Comparison of ENCODE assay signal across 1 cellular context in the genomic region with DNA sequence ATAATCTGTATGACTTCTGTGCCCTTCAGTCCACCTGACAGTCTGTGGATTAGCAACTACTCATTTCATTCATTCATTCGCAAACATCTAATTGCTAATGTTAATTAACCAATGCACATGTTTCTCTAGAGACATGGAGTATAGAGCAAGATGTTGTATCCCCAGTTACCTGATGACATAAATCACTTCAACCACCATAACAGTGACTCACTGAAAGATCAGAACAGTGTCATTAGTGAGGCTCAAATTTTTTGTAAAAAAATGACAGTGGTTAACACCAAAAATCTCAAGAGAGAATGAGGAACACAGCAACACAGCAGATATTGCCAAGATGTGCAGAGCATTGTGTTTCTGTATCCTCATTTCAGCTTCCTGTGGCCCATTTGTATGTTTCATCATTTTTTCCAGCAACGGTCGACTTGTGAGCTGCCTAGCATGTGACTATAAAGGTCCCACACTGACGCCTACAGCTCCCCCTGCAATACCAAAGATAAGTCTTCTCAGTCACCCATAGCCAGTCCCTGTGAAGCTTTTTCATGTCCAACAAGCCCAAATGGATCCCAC.
TF ChIP-seq lines count a peak whose summit lies in the region.

No MANE protein-coding gene starts in this region.

TF ChIP-seq in GM12878, 131 proteins besides CTCF, POLR2A, EP300 and RAD21 (continued from another document):
- TF ChIP-seq, protein P1, sequence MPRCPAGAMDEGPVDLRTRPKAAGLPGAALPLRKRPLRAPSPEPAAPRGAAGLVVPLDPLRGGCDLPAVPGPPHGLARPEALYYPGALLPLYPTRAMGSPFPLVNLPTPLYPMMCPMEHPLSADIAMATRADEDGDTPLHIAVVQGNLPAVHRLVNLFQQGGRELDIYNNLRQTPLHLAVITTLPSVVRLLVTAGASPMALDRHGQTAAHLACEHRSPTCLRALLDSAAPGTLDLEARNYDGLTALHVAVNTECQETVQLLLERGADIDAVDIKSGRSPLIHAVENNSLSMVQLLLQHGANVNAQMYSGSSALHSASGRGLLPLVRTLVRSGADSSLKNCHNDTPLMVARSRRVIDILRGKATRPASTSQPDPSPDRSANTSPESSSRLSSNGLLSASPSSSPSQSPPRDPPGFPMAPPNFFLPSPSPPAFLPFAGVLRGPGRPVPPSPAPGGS (IDR thresholded peaks at IDR 0.05; ENCODE audit: borderline replicate concordance, insufficient read depth, low read depth, low read length, poor library complexity, severe bottlenecking): no peak
